8 cellular contexts compared by ENCODE assay signal in genomic region chr11:63767415-63768231, GRCh38. TPM values are rescaled to one million over a fixed set of nuclear protein-coding genes. Genes with fewer than 3 reads are reported as not detected.
DNase-seq lines count a peak whose midpoint lies in the region; ATAC-seq, FAIRE-seq and TF ChIP-seq lines count a peak whose summit lies in the region.

No MANE protein-coding gene starts in this region.

- TF ChIP-seq CTCF in CD14-positive monocyte (IDR thresholded peaks at IDR 0.05) (no peak), H9 (conservative IDR thresholded peaks at IDR 0.05) (no peak), endothelial cell of umbilical vein (IDR thresholded peaks at IDR 0.05; ENCODE audit: extremely low read depth in 1 of 2, insufficient read depth in 1 of 2, low read depth in 1 of 2, low read length in 2 of 2) (no peak)

- H3K36me3 Mint-ChIP-seq in CD14-positive monocyte (peaks cover 0 to 4% of the 10 kb centered on the region in 2 donors), H9 (ENCODE audit: insufficient read depth in 1 of 3, low read depth in 3 of 3) (peaks cover 0 to 17% (median 4%) of the 10 kb centered on the region in 3 experiments; a peak in 3 of 7 replicates)
- no peaks in the 10 kb centered on the region for H3K36me3 Mint-ChIP-seq in activated CD4-positive, alpha-beta memory T cell treated with anti-CD3 and anti-CD28 coated beads, Interleukin-2, amount 10 ng/mL, durations not matched to agents 7 days and 5 days (ENCODE audit: low read depth)
- no peaks in the 10 kb centered on the region for H3K36me3 Mint-ChIP-seq in stimulated activated memory B cell treated with anti-CD40 and anti-IgM and Interleukin-4, amounts not matched to agents 10 μg/mL and 1 μg/mL and 100 μg/mL, for 72 hours

- POLR2A ChIA-PET in activated CD4-positive, alpha-beta memory T cell treated with anti-CD3 and anti-CD28 coated beads, Interleukin-2, amount 10 ng/mL, durations not matched to agents 7 days and 5 days (lab: Charles Lee) = interaction anchor here (1.5 kb wide), 1 partner anchor 218 kb away, joined by 3 read pairs; the partner anchor contains the start of gene OTUB1
- POLR2A ChIA-PET in endothelial cell of umbilical vein (lab: Charles Lee) = interaction anchor here (1.2 to 1.6 kb wide), 3 partner anchors 11 to 178 kb away, joined by 3 read pairs; partner anchors contain the start of gene MARK2

- no peak overlapping the region for H2BK12ac ChIP-seq in H9 (ENCODE audit: insufficient read length, low read depth, low read length)

- H3K4me1 ChIP-seq in H9 (ENCODE audit: insufficient read depth, low read length) (peaks cover 3% of the 10 kb centered on the region; the same call in 1 of the 2 replicates), endothelial cell of umbilical vein (ENCODE audit: control insufficient read depth, extremely low read depth, insufficient read depth, low read length) (peaks cover 21% of the 10 kb centered on the region)

- peak overlapping the region; percentile 84 to 91 (median 87) for H3K4me3 ChIP-seq in endothelial cell of umbilical vein (replicated peaks in 1 of 3; ENCODE audit: insufficient read depth in 1 of 3, low read depth in 1 of 3, low read length in 3 of 3)

- no peak overlapping the region for H4K5ac ChIP-seq in H9 (ENCODE audit: insufficient read length, low read depth, low read length)

- H4K20me1 ChIP-seq in H9 (ENCODE audit: control insufficient read depth, insufficient read depth, insufficient read length) = no peaks in the 10 kb centered on the region
- no peaks in the 10 kb centered on the region for H4K20me1 ChIP-seq in endothelial cell of umbilical vein (replicated peaks; ENCODE audit: control insufficient read depth, extremely low read depth, insufficient read depth, low read length)

- no peak overlapping the region for H3K56ac ChIP-seq in H9 (ENCODE audit: insufficient read length, low read depth, low read length)

- H3K27me3 ChIP-seq in H9 (ENCODE audit: insufficient read depth, low read length) = peaks cover 7% of the 10 kb centered on the region; the same call in 1 of the 2 replicates
- H3K27me3 ChIP-seq in endothelial cell of umbilical vein (ENCODE audit: control insufficient read depth in 2 of 2, insufficient read depth in 2 of 2, low read length in 2 of 2) = peaks cover 3 to 6% of the 10 kb centered on the region in 2 experiments

- H3K9me1 ChIP-seq in endothelial cell of umbilical vein (replicated peaks; ENCODE audit: control insufficient read depth, extremely low read depth, insufficient read depth, low read length) = no peaks in the 10 kb centered on the region

- H2AK5ac ChIP-seq in H9 (ENCODE audit: insufficient read length, low read length) = no peak overlapping the region

- no peak overlapping the region for H4K8ac ChIP-seq in H9 (replicated peaks; ENCODE audit: insufficient read length, low read depth, low read length)

- peaks cover 15% of the 10 kb centered on the region for H3K23me2 ChIP-seq in H9 (ENCODE audit: insufficient read length, low read depth, low read length, poor library complexity, severe bottlenecking)

- H3K4ac ChIP-seq in H9 (ENCODE audit: low read depth, low read length) = no peak overlapping the region

- intact Hi-C loops in CD14-positive monocyte (cut with micrococcal nuclease) = loop anchor here (5.0 to 10.0 kb wide), 3 partner anchors 180 to 380 kb away; no protein-coding TSS in a partner anchor
- intact Hi-C loops in endothelial cell of umbilical vein (cut with micrococcal nuclease) = loop anchor here (1.0 to 2.0 kb wide), 5 partner anchors 46 to 381 kb away; partner anchors contain the start of genes NAA40 and SPINDOC

- H3K4me1 Mint-ChIP-seq in CD14-positive monocyte = peaks cover 16% of the 10 kb centered on the region
- peaks cover 38 to 43% of the 10 kb centered on the region in 2 experiments for H3K4me1 Mint-ChIP-seq in H9
- H3K4me1 Mint-ChIP-seq in activated CD4-positive, alpha-beta memory T cell treated with anti-CD3 and anti-CD28 coated beads, Interleukin-2, amount 10 ng/mL, durations not matched to agents 7 days and 5 days = peaks cover 13% of the 10 kb centered on the region
- peaks cover 25% of the 10 kb centered on the region for H3K4me1 Mint-ChIP-seq in stimulated activated memory B cell treated with anti-CD40 and anti-IgM and Interleukin-4, amounts not matched to agents 10 μg/mL and 1 μg/mL and 100 μg/mL, for 72 hours

- no peak overlapping the region; the same call in 1 of the 2 replicates for H3K14ac ChIP-seq in H9 (ENCODE audit: insufficient read depth, low read length)

- BruUV-seq in endothelial cell of umbilical vein (replicated peaks; lab: Mats Ljungman, UMichigan) = TSS peak; percentile 71

- H3K18ac ChIP-seq in H9 (ENCODE audit: insufficient read length, low read depth, low read length) = no peak overlapping the region

- dilution Hi-C loops in endothelial cell of umbilical vein (cut with MboI; ENCODE audit: extremely low pct_ligation_motif_present, low sequenced_read_pairs) = no loop called here

- H3T11ph ChIP-seq in H9 (ENCODE audit: low read length) = no peak overlapping the region

- H3K79me2 ChIP-seq in H9 (ENCODE audit: insufficient read depth, low read length) = peaks cover 3% of the 10 kb centered on the region; the same call in 1 of the 2 replicates
- H3K79me2 ChIP-seq in endothelial cell of umbilical vein (ENCODE audit: control insufficient read depth, insufficient read depth, low read length) = peaks cover 15% of the 10 kb centered on the region

- H3K79me1 ChIP-seq in H9 (ENCODE audit: insufficient read depth, low read depth, low read length, poor library complexity, severe bottlenecking) = no peaks in the 10 kb centered on the region

- H2BK15ac ChIP-seq in H9 (ENCODE audit: low read depth, low read length) = no peak overlapping the region

- no peak overlapping the region for H2BK20ac ChIP-seq in H9 (ENCODE audit: low read depth, low read length, poor library complexity, severe bottlenecking)

- H3K9ac ChIP-seq in H9 (ENCODE audit: extremely low read depth, insufficient read length, low read length) (peak overlapping the region; percentile 24), endothelial cell of umbilical vein (replicated peaks; ENCODE audit: extremely low read depth, insufficient read depth, low read length) (peak overlapping the region; percentile 72)

- H3K27ac Mint-ChIP-seq in CD14-positive monocyte (peak overlapping the region; percentile 37 to 88 (median 76)), H9 (peak overlapping the region; percentile 82 to 97 (median 94))
- peak overlapping the region; percentile 2 for H3K27ac Mint-ChIP-seq in activated CD4-positive, alpha-beta memory T cell treated with anti-CD3 and anti-CD28 coated beads, Interleukin-2, amount 10 ng/mL, durations not matched to agents 7 days and 5 days
- peak overlapping the region; percentile 77 for H3K27ac Mint-ChIP-seq in stimulated activated memory B cell treated with anti-CD40 and anti-IgM and Interleukin-4, amounts not matched to agents 10 μg/mL and 1 μg/mL and 100 μg/mL, for 72 hours

- peak; percentile 47 for TF ChIP-seq POLR2A in endothelial cell of umbilical vein (IDR thresholded peaks at IDR 0.05; ENCODE audit: low read depth, low read length)

- CTCF ChIA-PET in activated CD4-positive, alpha-beta memory T cell treated with anti-CD3 and anti-CD28 coated beads, Interleukin-2, amount 10 ng/mL, durations not matched to agents 7 days and 5 days (lab: Charles Lee) = interaction anchor here (0.6 to 3.0 kb wide), 21 partner anchors 9 to 533 kb away, joined by 3 to 17 read pairs (median 3); partner anchors contain the start of genes ATL3 and RTN3
- CTCF ChIA-PET in endothelial cell of umbilical vein (lab: Charles Lee) = interaction anchor here (0.6 to 4.6 kb wide), 23 partner anchors 9 to 382 kb away, joined by 3 to 55 read pairs (median 4); partner anchors contain the start of genes ATL3, COX8A, MARK2 and RCOR2

- no peaks in the 10 kb centered on the region for H3K9me3 ChIP-seq in H9 (ENCODE audit: control insufficient read depth, low read depth, low read length)
- H3K9me3 ChIP-seq in endothelial cell of umbilical vein (replicated peaks; ENCODE audit: control insufficient read depth, insufficient read depth, low read length) = no peaks in the 10 kb centered on the region

- H3K9me3 Mint-ChIP-seq in CD14-positive monocyte (peaks cover 2 to 11% (median 4%) of the 10 kb centered on the region in 7 donors), H9 (no peaks in the 10 kb centered on the region)
- no peaks in the 10 kb centered on the region for H3K9me3 Mint-ChIP-seq in activated CD4-positive, alpha-beta memory T cell treated with anti-CD3 and anti-CD28 coated beads, Interleukin-2, amount 10 ng/mL, durations not matched to agents 7 days and 5 days
- H3K9me3 Mint-ChIP-seq in stimulated activated memory B cell treated with anti-CD40 and anti-IgM and Interleukin-4, amounts not matched to agents 10 μg/mL and 1 μg/mL and 100 μg/mL, for 72 hours = no peaks in the 10 kb centered on the region

- no peak overlapping the region for H3K23ac ChIP-seq in H9 (ENCODE audit: insufficient read length, low read depth, low read length)

- no peak overlapping the region for H4K91ac ChIP-seq in H9 (ENCODE audit: insufficient read length, low read depth, low read length)

- DNase-seq in CD14-positive monocyte (ENCODE audit: low spot score) (peak; percentile 64), H9 (peak; percentile 90), NCI-H510A (lab: John Stamatoyannopoulos, UW) (peak; percentile 38), endothelial cell of umbilical vein (ENCODE audit: low read depth, low spot score) (peak; percentile 72), medulla oblongata (ENCODE audit: extremely low spot score) (peak; percentile 86), amniotic stem cell (lab: John Stamatoyannopoulos, UW) (no peak)
- peak; percentile 54 for DNase-seq in activated CD4-positive, alpha-beta memory T cell treated with anti-CD3 and anti-CD28 coated beads, Interleukin-2, amount 10 ng/mL, durations not matched to agents 7 days and 5 days

- H3K27me3 Mint-ChIP-seq in CD14-positive monocyte (ENCODE audit: low read depth in 3 of 3) = peaks cover 24 to 42% (median 26%) of the 10 kb centered on the region in 3 donors
- peaks cover 20% of the 10 kb centered on the region for H3K27me3 Mint-ChIP-seq in H9 (ENCODE audit: low read depth)
- H3K27me3 Mint-ChIP-seq in activated CD4-positive, alpha-beta memory T cell treated with anti-CD3 and anti-CD28 coated beads, Interleukin-2, amount 10 ng/mL, durations not matched to agents 7 days and 5 days = peaks cover 25% of the 10 kb centered on the region
- peaks cover 11% of the 10 kb centered on the region for H3K27me3 Mint-ChIP-seq in stimulated activated memory B cell treated with anti-CD40 and anti-IgM and Interleukin-4, amounts not matched to agents 10 μg/mL and 1 μg/mL and 100 μg/mL, for 72 hours

- H3K27ac ChIP-seq in H9 (ENCODE audit: insufficient read length, low read depth, low read length) = no peak overlapping the region
- H3K27ac ChIP-seq in endothelial cell of umbilical vein (ENCODE audit: insufficient read depth, low read depth, low read length) = peak overlapping the region; percentile 64

- peak overlapping the region; percentile 98 for H3K4me3 Mint-ChIP-seq in CD14-positive monocyte
- H3K4me3 Mint-ChIP-seq in H9 = peak overlapping the region; percentile 90 to 94
- H3K4me3 Mint-ChIP-seq in activated CD4-positive, alpha-beta memory T cell treated with anti-CD3 and anti-CD28 coated beads, Interleukin-2, amount 10 ng/mL, durations not matched to agents 7 days and 5 days = peak overlapping the region; percentile 90
- peak overlapping the region; percentile 89 for H3K4me3 Mint-ChIP-seq in stimulated activated memory B cell treated with anti-CD40 and anti-IgM and Interleukin-4, amounts not matched to agents 10 μg/mL and 1 μg/mL and 100 μg/mL, for 72 hours

- H3K4me2 ChIP-seq in H9 (ENCODE audit: insufficient read depth, insufficient read length, low read length) (peak overlapping the region; percentile 78), endothelial cell of umbilical vein (ENCODE audit: insufficient read depth, low read length) (peak overlapping the region; percentile 81)

- peak; percentile 88 for FAIRE-seq in endothelial cell of umbilical vein (lab: Jason Lieb, UNC)

- H2AFZ ChIP-seq in H9 (ENCODE audit: low read length) (no peak overlapping the region), endothelial cell of umbilical vein (ENCODE audit: low read depth, low read length) (peak overlapping the region; percentile 15)

- ATAC-seq in stimulated activated memory B cell treated with anti-CD40 and anti-IgM and Interleukin-4, amounts not matched to agents 10 μg/mL and 1 μg/mL and 100 μg/mL, for 72 hours = no peak

- no peak overlapping the region for H2BK120ac ChIP-seq in H9 (ENCODE audit: low read depth, low read length, poor library complexity, severe bottlenecking)

- no CpG with 5 or more reads among the region's 36 CpGs for WGBS in H9 (ENCODE audit: extremely low coverage, insufficient read length, low lambda C conversion rate)

- H2BK5ac ChIP-seq in H9 (ENCODE audit: insufficient read length, low read length) = no peak overlapping the region

- peaks cover 2 to 5% of the 10 kb centered on the region in 2 experiments for H3K36me3 ChIP-seq in endothelial cell of umbilical vein (ENCODE audit: control insufficient read depth in 2 of 2, extremely low read depth in 1 of 2, insufficient read depth in 2 of 2, low read length in 2 of 2)

RNA-seq across cellular contexts. Expression of gene ZFTA, which starts 1.0 kb away (rescaled TPM):
- polyA plus RNA-seq in CD14-positive monocyte = not detected
- 48.2 and 49.3 TPM in 2 replicates for total RNA-seq in H9 (2021)
- 1 to 10 TPM; 1.1 to 1.7 TPM for total RNA-seq in activated CD4-positive, alpha-beta memory T cell treated with anti-CD3 and anti-CD28 coated beads, Interleukin-2, amount 10 ng/mL, durations not matched to agents 7 days and 5 days
- 25.2 and 32.0 TPM in 2 replicates for total RNA-seq in endothelial cell of umbilical vein
- 9.9 and 10.5 TPM in 2 replicates for polyA plus RNA-seq in endothelial cell of umbilical vein
- polyA plus RNA-seq in endothelial cell of umbilical vein (2011; cell fraction: cytosol; rRNA removed) = 7.3 and 9.3 TPM in 2 replicates
- polyA plus RNA-seq in endothelial cell of umbilical vein (2011; cell fraction: nucleus; rRNA removed) = 26.9 and 27.3 TPM in 2 replicates
- 15.5 and 19.3 TPM in 2 replicates for polyA plus RNA-seq in endothelial cell of umbilical vein (2012)
- polyA minus RNA-seq in endothelial cell of umbilical vein = 8.2 and 10.5 TPM in 2 replicates
- 12.8 TPM for polyA minus RNA-seq in endothelial cell of umbilical vein (2011; cell fraction: cytosol; rRNA and poly(A)+ RNA removed)
- polyA minus RNA-seq in endothelial cell of umbilical vein (2011; cell fraction: nucleus; rRNA and poly(A)+ RNA removed) = 5.7 and 8.3 TPM in 2 replicates

RNA-seq across cellular contexts. Expression of gene SPINDOC, which starts 45.6 kb away (rescaled TPM):
- polyA plus RNA-seq in CD14-positive monocyte = under 1 TPM; 0.10 to 0.20 TPM
- 121 TPM in 2 replicates for total RNA-seq in H9 (2021)
- 10 to 100 TPM; 33.2 to 37.2 TPM for total RNA-seq in activated CD4-positive, alpha-beta memory T cell treated with anti-CD3 and anti-CD28 coated beads, Interleukin-2, amount 10 ng/mL, durations not matched to agents 7 days and 5 days
- 51.5 and 54.5 TPM in 2 replicates for total RNA-seq in endothelial cell of umbilical vein
- 29.4 and 33.8 TPM in 2 replicates for polyA plus RNA-seq in endothelial cell of umbilical vein
- 28.8 and 40.1 TPM in 2 replicates for polyA plus RNA-seq in endothelial cell of umbilical vein (2011; cell fraction: cytosol; rRNA removed)
- 25.6 and 28.9 TPM in 2 replicates for polyA plus RNA-seq in endothelial cell of umbilical vein (2011; cell fraction: nucleus; rRNA removed)
- 38.6 and 39.9 TPM in 2 replicates for polyA plus RNA-seq in endothelial cell of umbilical vein (2012)
- polyA minus RNA-seq in endothelial cell of umbilical vein = 12.0 and 19.1 TPM in 2 replicates
- 26.4 TPM for polyA minus RNA-seq in endothelial cell of umbilical vein (2011; cell fraction: cytosol; rRNA and poly(A)+ RNA removed)
- polyA minus RNA-seq in endothelial cell of umbilical vein (2011; cell fraction: nucleus; rRNA and poly(A)+ RNA removed) = 6.8 and 10.4 TPM in 2 replicates

Comparison
In these comparisons a context has a peak if more than half of its experiments do, and no peak if none do; other contexts are left out.
1. H3K27ac Mint-ChIP-seq: peak in every context shown above with its lines; median percentile 94 in H9; 77 in stimulated activated memory B cell treated with anti-CD40 and anti-IgM and Interleukin-4, amounts not matched to agents 10 μg/mL and 1 μg/mL and 100 μg/mL, for 72 hours; 76 in CD14-positive monocyte; 2 in activated CD4-positive, alpha-beta memory T cell treated with anti-CD3 and anti-CD28 coated beads, Interleukin-2, amount 10 ng/mL, durations not matched to agents 7 days and 5 days.